In genomic region chr17:21252289-21252874, GRCh38 we compare ENCODE assay signal across 9 cellular contexts. TPM values are rescaled to one million over a fixed set of nuclear protein-coding genes. Genes with fewer than 3 reads are reported as not detected.
DNase-seq lines count a peak whose midpoint lies in the region; ATAC-seq, FAIRE-seq and TF ChIP-seq lines count a peak whose summit lies in the region.
"Had no signal": no experiment of that assay in that cellular context is flagged by ENCODE, and none has a peak within 500 bp of the region (broad histone marks: within the 10 kb centered on the region; RNA-seq: fewer than 3 reads in every experiment).

No MANE protein-coding gene starts in this region.

- TF ChIP-seq CTCF in activated CD8-positive, alpha-beta T cell treated with anti-CD3 and anti-CD28 coated beads for 36 hours (IDR thresholded peaks at IDR 0.05), result no peak
- no peak for TF ChIP-seq CTCF in keratinocyte (optimal IDR thresholded peaks at IDR 0.05 in 1 of 3, IDR thresholded peaks at IDR 0.05 in 1 of 3, conservative IDR thresholded peaks at IDR 0.05 in 1 of 3; ENCODE audit: extremely low read depth in 1 of 3, insufficient read depth in 2 of 3, low read length in 3 of 3)

- dilution Hi-C loops in keratinocyte (cut with MboI; ENCODE audit: extremely low pct_ligation_motif_present, low sequenced_read_pairs), result no loop called here

- H3K27me3 Mint-ChIP-seq in T-helper 2 cell treated with Interferon-gamma antibody and Interleukin-4, amounts not matched to agents 5 μg/mL and 100 μg/mL, for 36 hours (ENCODE audit: low read depth), result peaks cover 21% of the 10 kb centered on the region
- H3K27me3 Mint-ChIP-seq in activated CD8-positive, alpha-beta T cell treated with anti-CD3 and anti-CD28 coated beads for 36 hours, result no peaks in the 10 kb centered on the region

- no peaks in the 10 kb centered on the region for H3K36me3 ChIP-seq in keratinocyte (ENCODE audit: control insufficient read depth in 2 of 2, extremely low read depth in 1 of 2, insufficient read depth in 2 of 2, low read length in 2 of 2)

- intact Hi-C loops in activated CD8-positive, alpha-beta T cell treated with anti-CD3 and anti-CD28 coated beads for 36 hours (cut with micrococcal nuclease), result loop anchor here (10.0 kb wide), 1 partner anchor 128 kb away; the partner anchor contains the start of gene DHRS7B

- no peaks in the 10 kb centered on the region for H3K36me3 Mint-ChIP-seq in T-helper 2 cell treated with Interferon-gamma antibody and Interleukin-4, amounts not matched to agents 5 μg/mL and 100 μg/mL, for 36 hours (ENCODE audit: low read depth)
- H3K36me3 Mint-ChIP-seq in activated CD8-positive, alpha-beta T cell treated with anti-CD3 and anti-CD28 coated beads for 36 hours (ENCODE audit: low read depth), result no peaks in the 10 kb centered on the region

- no peaks in the 10 kb centered on the region for H3K79me2 ChIP-seq in keratinocyte (ENCODE audit: control insufficient read depth, insufficient read depth, low read length)

- H3K4me3 ChIP-seq in keratinocyte (ENCODE audit: control insufficient read depth in 2 of 3, extremely low read depth in 1 of 3, insufficient read depth in 2 of 3, low read depth in 1 of 3, low read length in 3 of 3), result peak overlapping the region; percentile 41 to 52 (median 44)

- peak overlapping the region; percentile 67 for H3K9ac ChIP-seq in keratinocyte (ENCODE audit: control insufficient read depth, extremely low read depth, insufficient read depth, low read length)

- peak overlapping the region; percentile 68 for H3K4me2 ChIP-seq in keratinocyte (ENCODE audit: control insufficient read depth, extremely low read depth, insufficient read depth, low read depth, low read length)

- H3K9me3 ChIP-seq in keratinocyte (ENCODE audit: control insufficient read depth, low read depth, low read length), result no peaks in the 10 kb centered on the region

- H3K4me3 Mint-ChIP-seq in T-helper 2 cell treated with Interferon-gamma antibody and Interleukin-4, amounts not matched to agents 5 μg/mL and 100 μg/mL, for 36 hours, result peak overlapping the region; percentile 69
- H3K4me3 Mint-ChIP-seq in activated CD8-positive, alpha-beta T cell treated with anti-CD3 and anti-CD28 coated beads for 36 hours, result peak overlapping the region; percentile 63

- no peak overlapping the region for H3K27ac Mint-ChIP-seq in T-helper 2 cell treated with Interferon-gamma antibody and Interleukin-4, amounts not matched to agents 5 μg/mL and 100 μg/mL, for 36 hours
- no peak overlapping the region for H3K27ac Mint-ChIP-seq in activated CD8-positive, alpha-beta T cell treated with anti-CD3 and anti-CD28 coated beads for 36 hours

- no peaks in the 10 kb centered on the region for H3K9me1 ChIP-seq in keratinocyte (ENCODE audit: control insufficient read depth, extremely low read depth, insufficient read depth, low read length)

- CTCF ChIA-PET in activated CD8-positive, alpha-beta T cell treated with anti-CD3 and anti-CD28 coated beads for 36 hours (lab: Charles Lee), result interaction anchor here (1.0 kb wide), 1 partner anchor 28 kb away, joined by 3 read pairs; no protein-coding TSS in a partner anchor

- H3K27me3 ChIP-seq in keratinocyte (ENCODE audit: control insufficient read depth, extremely low read depth, insufficient read depth, low read length), result no peaks in the 10 kb centered on the region

- H3K9me3 Mint-ChIP-seq in T-helper 2 cell treated with Interferon-gamma antibody and Interleukin-4, amounts not matched to agents 5 μg/mL and 100 μg/mL, for 36 hours, result no peaks in the 10 kb centered on the region
- no peaks in the 10 kb centered on the region for H3K9me3 Mint-ChIP-seq in activated CD8-positive, alpha-beta T cell treated with anti-CD3 and anti-CD28 coated beads for 36 hours

- POLR2A ChIA-PET in activated CD8-positive, alpha-beta T cell treated with anti-CD3 and anti-CD28 coated beads for 36 hours (lab: Charles Lee), result interaction anchor here (0.6 to 1.2 kb wide), 3 partner anchors 33 to 41 kb away, joined by 3 to 4 read pairs (median 3); no protein-coding TSS in a partner anchor

- peaks cover 20% of the 10 kb centered on the region for H3K4me1 ChIP-seq in keratinocyte (ENCODE audit: control insufficient read depth, extremely low read depth, insufficient read depth, low read length)

- DNase-seq in T-helper 2 cell treated with Interferon-gamma antibody and Interleukin-4, amounts not matched to agents 5 μg/mL and 100 μg/mL, for 36 hours (ENCODE audit: low spot score), result no peak
- no peak for DNase-seq in T-helper 2 cell
- DNase-seq in activated CD8-positive, alpha-beta T cell treated with anti-CD3 and anti-CD28 coated beads for 36 hours, result no peak
- no peak for DNase-seq in keratinocyte (ENCODE audit: low read depth, low spot score)
- no peak for DNase-seq in substantia nigra (lab: John Stamatoyannopoulos, UW)
- DNase-seq in activated gamma-delta T cell (lab: John Stamatoyannopoulos, UW), result no peak
- DNase-seq: NCI-H1048 had no signal

- ATAC-seq in activated CD8-positive, alpha-beta T cell treated with anti-CD3 and anti-CD28 coated beads for 36 hours, result no peak
- ATAC-seq in HG03025 (IDR thresholded peaks at IDR 0.05; ENCODE audit: low FRiP score, unreplicated experiment) (no peak), HG03432 (IDR thresholded peaks at IDR 0.05; ENCODE audit: unreplicated experiment) (no peak)

- H2AFZ ChIP-seq in keratinocyte (ENCODE audit: control insufficient read depth, low read length), result no peak overlapping the region

- no peaks in the 10 kb centered on the region for H4K20me1 ChIP-seq in keratinocyte (ENCODE audit: control insufficient read depth, extremely low read depth, insufficient read depth, low read length)

- H3K4me1 Mint-ChIP-seq in T-helper 2 cell treated with Interferon-gamma antibody and Interleukin-4, amounts not matched to agents 5 μg/mL and 100 μg/mL, for 36 hours (ENCODE audit: low read depth), result peaks cover 6% of the 10 kb centered on the region
- peaks cover 8% of the 10 kb centered on the region for H3K4me1 Mint-ChIP-seq in activated CD8-positive, alpha-beta T cell treated with anti-CD3 and anti-CD28 coated beads for 36 hours (ENCODE audit: low read depth)

- H3K27ac ChIP-seq in keratinocyte (ENCODE audit: control insufficient read depth, insufficient read depth, low read length), result no peak overlapping the region
- H3K27ac ChIP-seq in substantia nigra (ENCODE audit: low read depth, low read length, poor library complexity, severe bottlenecking), result peak overlapping the region; percentile 42

- FAIRE-seq in keratinocyte (lab: Jason Lieb, UNC), result peak; percentile 9

RNA-seq across cellular contexts. Expression of gene NATD1, which starts 0.8 kb away (rescaled TPM):
- total RNA-seq in activated CD8-positive, alpha-beta T cell treated with anti-CD3 and anti-CD28 coated beads for 36 hours, result 1 to 10 TPM; 1.1 to 1.3 TPM
- polyA plus RNA-seq in keratinocyte, result 1.5 to 3.3 TPM (median 3.1 TPM) in 3 replicates
- polyA plus RNA-seq in keratinocyte (2011; ENCODE audit: low read depth), result 0.77 TPM
- 3.7 and 5.3 TPM in 2 replicates for polyA plus RNA-seq in keratinocyte (2011; cell fraction: cytosol; rRNA removed)
- 4.3 and 5.8 TPM in 2 replicates for polyA plus RNA-seq in keratinocyte (2011; cell fraction: nucleus; rRNA removed)
- polyA plus RNA-seq in keratinocyte (2012; ENCODE audit: low replicate concordance), result 3.6 and 4.2 TPM in 2 replicates
- 2.1 to 6.0 TPM (median 4.2 TPM) in 3 replicates for polyA minus RNA-seq in keratinocyte
- 5.2 TPM for polyA minus RNA-seq in keratinocyte (2011; cell fraction: cytosol; rRNA and poly(A)+ RNA removed)
- 3.5 and 4.3 TPM in 2 replicates for polyA minus RNA-seq in keratinocyte (2011; cell fraction: nucleus; rRNA and poly(A)+ RNA removed)

RNA-seq across cellular contexts. Expression of gene MAP2K3, which starts 32.1 kb away (rescaled TPM):
- total RNA-seq in activated CD8-positive, alpha-beta T cell treated with anti-CD3 and anti-CD28 coated beads for 36 hours, result 100 to 1,000 TPM; 151 to 153 TPM
- polyA plus RNA-seq in keratinocyte, result 19.0 to 70.2 TPM (median 22.4 TPM) in 3 replicates
- 41.8 TPM for polyA plus RNA-seq in keratinocyte (2011; ENCODE audit: low read depth)
- 33.6 and 51.5 TPM in 2 replicates for polyA plus RNA-seq in keratinocyte (2011; cell fraction: cytosol; rRNA removed)
- polyA plus RNA-seq in keratinocyte (2011; cell fraction: nucleus; rRNA removed), result 46.5 and 55.1 TPM in 2 replicates
- 56.4 and 72.9 TPM in 2 replicates for polyA plus RNA-seq in keratinocyte (2012; ENCODE audit: low replicate concordance)
- 23.0 to 102 TPM (median 29.5 TPM) in 3 replicates for polyA minus RNA-seq in keratinocyte
- polyA minus RNA-seq in keratinocyte (2011; cell fraction: cytosol; rRNA and poly(A)+ RNA removed), result 36.1 TPM
- 21.7 and 28.8 TPM in 2 replicates for polyA minus RNA-seq in keratinocyte (2011; cell fraction: nucleus; rRNA and poly(A)+ RNA removed)

RNA-seq across cellular contexts. Expression of gene TMEM11, which starts 38.4 kb away (rescaled TPM):
- 10 to 100 TPM; 26.2 to 28.9 TPM for total RNA-seq in activated CD8-positive, alpha-beta T cell treated with anti-CD3 and anti-CD28 coated beads for 36 hours
- 38.5 to 58.1 TPM (median 40.1 TPM) in 3 replicates for polyA plus RNA-seq in keratinocyte
- 21.2 TPM for polyA plus RNA-seq in keratinocyte (2011; ENCODE audit: low read depth)
- 36.6 and 44.0 TPM in 2 replicates for polyA plus RNA-seq in keratinocyte (2011; cell fraction: cytosol; rRNA removed)
- polyA plus RNA-seq in keratinocyte (2011; cell fraction: nucleus; rRNA removed), result 26.4 and 37.1 TPM in 2 replicates
- polyA plus RNA-seq in keratinocyte (2012; ENCODE audit: low replicate concordance), result 26.6 and 27.2 TPM in 2 replicates
- 20.8 to 45.3 TPM (median 30.9 TPM) in 3 replicates for polyA minus RNA-seq in keratinocyte
- 49.5 TPM for polyA minus RNA-seq in keratinocyte (2011; cell fraction: cytosol; rRNA and poly(A)+ RNA removed)
- polyA minus RNA-seq in keratinocyte (2011; cell fraction: nucleus; rRNA and poly(A)+ RNA removed), result 9.8 and 11.9 TPM in 2 replicates
